In genomic region chr1:200302893-200303250, GRCh38 we compare ENCODE assay signal across 8 cellular contexts.
DNase-seq lines count a peak whose midpoint lies in the region; ATAC-seq and TF ChIP-seq lines count a peak whose summit lies in the region.

No MANE protein-coding gene starts in this region.

- H2AFZ ChIP-seq in hepatocyte: peak overlapping the region; percentile 66

- no peaks in the 10 kb centered on the region for H4K20me1 ChIP-seq in hepatocyte (ENCODE audit: insufficient read depth, poor library complexity, severe bottlenecking)

- 13% methylated on average over 12 of the region's 12 CpGs for WGBS in hepatocyte (ENCODE audit: low lambda C conversion rate, missing lambda C conversion rate)
- 62 to 69% methylated on average over 12 of the region's 12 CpGs for WGBS in sigmoid colon, 2 donors

- no peaks in the 10 kb centered on the region for H3K36me3 Mint-ChIP-seq in activated naive CD8-positive, alpha-beta T cell

- no peak for TF ChIP-seq EP300 in sigmoid colon (IDR thresholded peaks at IDR 0.05)

- no peaks in the 10 kb centered on the region for H3K9me2 ChIP-seq in hepatocyte (replicated peaks; ENCODE audit: insufficient read depth)

- H3K27ac ChIP-seq in cardiac muscle cell (no peak overlapping the region), hepatocyte (no peak overlapping the region), sigmoid colon (peak overlapping the region in 3 of 4 donors; percentile 26 to 71 (median 65))

- H3K9me3 ChIP-seq in cardiac muscle cell (ENCODE audit: low read depth): no peaks in the 10 kb centered on the region
- no peaks in the 10 kb centered on the region for H3K9me3 ChIP-seq in hepatocyte (ENCODE audit: low read depth)
- no peaks in the 10 kb centered on the region for H3K9me3 ChIP-seq in sigmoid colon

- H3K4me3 ChIP-seq in cardiac muscle cell: peak overlapping the region; percentile 29
- H3K4me3 ChIP-seq in hepatocyte: peak overlapping the region; percentile 27
- peak overlapping the region; percentile 32 to 76 (median 62) for H3K4me3 ChIP-seq in sigmoid colon

- no peak overlapping the region for H3K27ac Mint-ChIP-seq in activated naive CD8-positive, alpha-beta T cell

- no peak for ATAC-seq in HG02938 (IDR thresholded peaks at IDR 0.05; ENCODE audit: unreplicated experiment)
- no peak for ATAC-seq in GM21367 (IDR thresholded peaks at IDR 0.05; ENCODE audit: unreplicated experiment)

- H3K79me2 ChIP-seq in hepatocyte: no peaks in the 10 kb centered on the region

- H3K4me1 ChIP-seq in cardiac muscle cell (ENCODE audit: low read depth) (no peaks in the 10 kb centered on the region), hepatocyte (ENCODE audit: insufficient read depth) (peaks cover 5% of the 10 kb centered on the region), sigmoid colon (peaks cover 0 to 19% (median 14%) of the 10 kb centered on the region in 4 donors)

- H3K4me2 ChIP-seq in hepatocyte: peak overlapping the region; percentile 82

- DNase-seq in cardiac muscle cell (ENCODE audit: low read depth in 1 of 2, low spot score in 1 of 2) (peak; percentile 25 to 54), cardiac septum (ENCODE audit: low spot score) (no peak), hepatocyte (ENCODE audit: low spot score) (peak; percentile 26), sigmoid colon (no peak), NCI-H446 (lab: John Stamatoyannopoulos, UW) (no peak)

- no peak for TF ChIP-seq POLR2A in sigmoid colon (IDR thresholded peaks at IDR 0.05)

- intact Hi-C loops in cardiac septum (cut with DNase I): loop anchor here (5.0 kb wide), 1 partner anchor 184 kb away; no protein-coding TSS in a partner anchor
- intact Hi-C loops in sigmoid colon (cut with DNase I): no loop called here

- H3K9me3 Mint-ChIP-seq in activated naive CD8-positive, alpha-beta T cell (ENCODE audit: low read depth): no peaks in the 10 kb centered on the region

- H3K27me3 ChIP-seq in cardiac muscle cell (peaks cover 75% of the 10 kb centered on the region), hepatocyte (peaks cover 6% of the 10 kb centered on the region), sigmoid colon (no peaks in the 10 kb centered on the region)

- H3K36me3 ChIP-seq in cardiac muscle cell: no peaks in the 10 kb centered on the region
- H3K36me3 ChIP-seq in hepatocyte (replicated peaks; ENCODE audit: insufficient read depth, low read depth): no peaks in the 10 kb centered on the region
- no peaks in the 10 kb centered on the region for H3K36me3 ChIP-seq in sigmoid colon

- TF ChIP-seq CTCF in cardiac muscle cell (IDR thresholded peaks at IDR 0.05; ENCODE audit: low read depth, low read length) (no peak), hepatocyte (IDR thresholded peaks at IDR 0.05; ENCODE audit: poor library complexity) (peak; percentile 16), sigmoid colon (IDR thresholded peaks at IDR 0.05) (no peak)

- H3K4me3 Mint-ChIP-seq in activated naive CD8-positive, alpha-beta T cell: peak overlapping the region; percentile 91

- H3K27me3 Mint-ChIP-seq in activated naive CD8-positive, alpha-beta T cell: peaks cover 1% of the 10 kb centered on the region

- H3K4me1 Mint-ChIP-seq in activated naive CD8-positive, alpha-beta T cell (ENCODE audit: low read depth): peaks cover 21% of the 10 kb centered on the region

Comparison
In these comparisons a context has a peak if more than half of its experiments do, and no peak if none do; other contexts are left out.
1. DNase-seq: peak in cardiac muscle cell (2 of 2) and hepatocyte (single experiment); none in cardiac septum (single experiment), sigmoid colon (single experiment) and NCI-H446 (0 of 2).
2. H3K27ac ChIP-seq: peak in sigmoid colon (3 of 4); none in cardiac muscle cell (single experiment) and hepatocyte (single experiment).
3. Peak in every context shown above with its lines, with median percentiles within 50 percentile points of each other: H3K4me3 ChIP-seq.